ENCODE assay signal across 10 cellular contexts in the genomic region with DNA sequence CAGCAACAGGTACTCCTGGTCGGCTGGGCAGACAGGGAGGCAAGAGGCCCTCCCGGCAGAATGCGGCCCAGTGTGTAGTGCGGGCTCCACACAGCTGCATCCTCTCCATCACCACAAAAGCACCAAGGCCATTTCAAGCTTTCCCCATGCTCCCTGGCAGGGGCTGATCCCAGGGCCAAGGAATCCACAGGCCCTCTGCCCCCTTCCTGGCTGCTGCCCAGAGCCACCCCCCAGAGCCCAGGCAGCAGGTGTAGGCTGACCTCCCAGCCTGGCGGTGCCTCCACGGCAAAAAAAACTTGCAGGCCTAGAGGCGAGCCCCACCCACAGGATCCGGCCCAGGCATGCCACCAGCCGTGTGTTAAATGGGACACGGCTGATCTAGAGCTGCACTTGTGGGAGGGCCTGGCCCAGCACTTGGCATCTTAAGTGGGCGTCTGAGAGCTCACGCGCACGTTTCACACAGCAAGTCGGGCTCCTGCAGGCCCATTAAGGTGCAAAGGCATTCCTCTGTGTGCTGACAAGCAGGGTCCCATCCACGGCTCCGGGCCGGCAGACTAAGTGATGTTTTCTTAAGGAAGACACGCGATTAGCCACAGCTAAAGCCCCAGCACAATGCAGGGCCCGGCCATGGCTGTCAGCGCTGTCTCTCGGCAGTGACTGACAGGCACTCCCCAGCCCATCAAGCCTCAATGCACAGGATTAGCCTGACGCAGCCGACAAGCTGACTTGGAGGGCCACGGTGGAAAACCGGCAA. TPM values are rescaled to one million over a fixed set of nuclear protein-coding genes. Genes with fewer than 3 reads are reported as not detected.
DNase-seq lines count a peak whose midpoint lies in the region; ATAC-seq and TF ChIP-seq lines count a peak whose summit lies in the region.
"Had no signal": no experiment of that assay in that cellular context is flagged by ENCODE, and none has a peak within 500 bp of the region (broad histone marks: within the 10 kb centered on the region; RNA-seq: fewer than 3 reads in every experiment).

No MANE protein-coding gene starts in this region.

- no peak for TF ChIP-seq CTCF in heart left ventricle (IDR thresholded peaks at IDR 0.05)
- TF ChIP-seq CTCF in thoracic aorta (IDR thresholded peaks at IDR 0.05), result no peak

- H3K4me3 ChIP-seq in heart left ventricle (no peak overlapping the region), thoracic aorta (no peak overlapping the region)

- POLR2A ChIA-PET in activated CD4-positive, alpha-beta T cell treated with anti-CD3 and anti-CD28 coated beads for 36 hours (lab: Charles Lee), result no interaction called here

- H3K9me3 ChIP-seq in heart left ventricle (no peaks in the 10 kb centered on the region), thoracic aorta (no peaks in the 10 kb centered on the region)

- peak; percentile 61 for DNase-seq in activated CD4-positive, alpha-beta T cell treated with anti-CD3 and anti-CD28 coated beads for 36 hours
- no peak for DNase-seq in activated CD4-positive, alpha-beta T cell treated with anti-CD3 and anti-CD28 coated beads for 1 hour
- peak; percentile 68 for DNase-seq in activated CD8-positive, alpha-beta memory T cell treated with anti-CD3 and anti-CD28 coated beads for 24 hours
- DNase-seq in heart left ventricle (peak in 4 of 5 donors; percentile 26 to 57 (median 40)), thoracic aorta (ENCODE audit: low spot score) (no peak), AG20443 (ENCODE audit: low spot score) (no peak), LoVo (ENCODE audit: low spot score) (no peak)
- DNase-seq: SIG-M5 had no signal

- ATAC-seq in activated CD4-positive, alpha-beta T cell treated with anti-CD3 and anti-CD28 coated beads for 36 hours, result peak; percentile 78
- ATAC-seq in heart left ventricle, result peak; percentile 12 to 57 (median 46)
- ATAC-seq in thoracic aorta (ENCODE audit: insufficient number of reproducible peaks, low FRiP score, low read depth), result no peak
- no peak for ATAC-seq in GM21529 (IDR thresholded peaks at IDR 0.05; ENCODE audit: unreplicated experiment)

- H3K36me3 ChIP-seq in heart left ventricle (peaks cover 0 to 16% (median 0%) of the 10 kb centered on the region in 9 donors), thoracic aorta (peaks cover 5% of the 10 kb centered on the region)

- TF ChIP-seq POLR2A in heart left ventricle (IDR thresholded peaks at IDR 0.05), result no peak

- H3K4me1 ChIP-seq in heart left ventricle (peaks cover 0 to 16% (median 7%) of the 10 kb centered on the region in 12 donors), thoracic aorta (ENCODE audit: control insufficient read depth in 1 of 2, low read depth in 2 of 2) (peaks cover 15 to 29% of the 10 kb centered on the region in 2 donors)

- H3K9me3 Mint-ChIP-seq in activated CD4-positive, alpha-beta T cell treated with anti-CD3 and anti-CD28 coated beads for 36 hours (ENCODE audit: low read depth), result no peaks in the 10 kb centered on the region
- H3K9me3 Mint-ChIP-seq: nephron had no signal

- intact Hi-C loops in activated CD4-positive, alpha-beta T cell treated with anti-CD3 and anti-CD28 coated beads for 36 hours (cut with DNase I, micrococcal nuclease), result loop anchor here in 1 of 2 experiments (1.0 kb wide), 1 partner anchor 17 kb away; no protein-coding TSS in a partner anchor
- intact Hi-C loops in heart left ventricle (cut with DNase I), result no loop called here

- H3K27ac Mint-ChIP-seq in activated CD4-positive, alpha-beta T cell treated with anti-CD3 and anti-CD28 coated beads for 36 hours, result no peak overlapping the region
- H3K27ac Mint-ChIP-seq: nephron had no signal

- H3K4me1 Mint-ChIP-seq in activated CD4-positive, alpha-beta T cell treated with anti-CD3 and anti-CD28 coated beads for 36 hours, result peaks cover 10% of the 10 kb centered on the region

- no peak overlapping the region for H3K4me3 Mint-ChIP-seq in activated CD4-positive, alpha-beta T cell treated with anti-CD3 and anti-CD28 coated beads for 36 hours
- H3K4me3 Mint-ChIP-seq: nephron had no signal

- no peaks in the 10 kb centered on the region for H3K27me3 ChIP-seq in heart left ventricle
- H3K27me3 ChIP-seq in thoracic aorta (replicated peaks; ENCODE audit: insufficient read depth), result no peaks in the 10 kb centered on the region

- 41 to 51% (median 46%) methylated on average over 26 to 27 of the region's 27 CpGs; no CpG with 5 or more reads in 1 of the 4 donors for WGBS in heart left ventricle, 4 donors

- CTCF ChIA-PET in activated CD4-positive, alpha-beta T cell treated with anti-CD3 and anti-CD28 coated beads for 36 hours (lab: Charles Lee), result no interaction called here

- H3K36me3 Mint-ChIP-seq in activated CD4-positive, alpha-beta T cell treated with anti-CD3 and anti-CD28 coated beads for 36 hours (ENCODE audit: low read depth), result no peaks in the 10 kb centered on the region

- peak overlapping the region in 2 of 12 donors; percentile 22 to 25 for H3K27ac ChIP-seq in heart left ventricle
- H3K27ac ChIP-seq in thoracic aorta, result peak overlapping the region; percentile 44 to 50

- H3K27me3 Mint-ChIP-seq in activated CD4-positive, alpha-beta T cell treated with anti-CD3 and anti-CD28 coated beads for 36 hours, result no peaks in the 10 kb centered on the region

RNA-seq across cellular contexts. Expression of a gene that starts 19.8 kb away (rescaled TPM):
- 10 to 100 TPM in 1 of 2 experiments, 1 to 10 TPM in 1; 7.6 to 12.4 TPM for total RNA-seq in activated CD4-positive, alpha-beta T cell treated with anti-CD3 and anti-CD28 coated beads for 36 hours
- total RNA-seq in heart left ventricle (1 to 10 TPM; 1.9 to 3.7 (median 2.4) TPM), thoracic aorta (1 to 10 TPM; 2.3 to 7.7 TPM)
- 1 to 10 TPM; 1.6 to 9.2 TPM for polyA plus RNA-seq in heart left ventricle

RNA-seq across cellular contexts. Expression of a gene that starts 19.8 kb away (rescaled TPM):
- total RNA-seq in activated CD4-positive, alpha-beta T cell treated with anti-CD3 and anti-CD28 coated beads for 36 hours, result 10 to 100 TPM; 14.9 to 15.6 TPM
- 10 to 100 TPM in 3 of 9 donors, 1 to 10 TPM in 6; 5.1 to 11.6 (median 7.7) TPM for total RNA-seq in heart left ventricle
- polyA plus RNA-seq in heart left ventricle, result 1 to 10 TPM; 4.6 to 4.9 TPM
- total RNA-seq in thoracic aorta, result 10 to 100 TPM; 11.8 to 17.2 TPM

Comparison
In these comparisons a context has a peak if more than half of its experiments do, and no peak if none do; other contexts are left out.
1. DNase-seq: peak in activated CD4-positive, alpha-beta T cell treated with anti-CD3 and anti-CD28 coated beads for 36 hours (single experiment), activated CD8-positive, alpha-beta memory T cell treated with anti-CD3 and anti-CD28 coated beads for 24 hours (single experiment) and heart left ventricle (4 of 5); none in activated CD4-positive, alpha-beta T cell treated with anti-CD3 and anti-CD28 coated beads for 1 hour (single experiment), thoracic aorta (single experiment), AG20443 (single experiment) and LoVo (single experiment).
2. ATAC-seq: peak in activated CD4-positive, alpha-beta T cell treated with anti-CD3 and anti-CD28 coated beads for 36 hours (single experiment) and heart left ventricle (4 of 4); none in thoracic aorta (single experiment) and GM21529 (single experiment).